1 cellular context compared by ENCODE assay signal in the genomic region with DNA sequence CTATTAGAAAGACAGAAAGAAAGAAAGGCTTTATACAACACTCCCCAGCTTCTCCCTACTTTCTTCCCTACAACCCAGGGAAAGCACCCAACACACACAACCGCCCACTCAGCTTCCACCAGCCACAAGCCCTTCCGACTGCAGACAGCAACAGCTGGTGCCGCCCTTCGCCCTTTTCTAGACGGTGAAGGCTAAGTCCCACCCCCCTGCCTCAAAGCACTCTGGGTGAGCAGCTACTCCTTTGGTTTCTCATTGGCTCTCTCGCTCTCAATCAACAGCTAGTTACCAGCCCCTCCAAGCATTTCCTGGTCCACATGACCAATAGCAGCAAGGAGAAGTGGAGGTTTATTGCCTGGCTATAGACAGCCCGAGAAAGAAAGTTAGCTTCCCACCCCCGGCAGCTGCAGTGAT.
TF ChIP-seq lines count a peak whose summit lies in the region.

No MANE protein-coding gene starts in this region.

TF ChIP-seq in K562, 482 proteins besides CTCF, POLR2A, EP300 and RAD21 (continued from another document and continues in another):
- no peak for TF ChIP-seq ZBTB5 (IDR thresholded peaks at IDR 0.05)
- TF ChIP-seq KDM4B (IDR thresholded peaks at IDR 0.05; ENCODE audit: borderline replicate concordance in 2 of 2, low read depth in 1 of 2), result no peak
- no peak for TF ChIP-seq CREB1 (IDR thresholded peaks at IDR 0.05)
- no peak for TF ChIP-seq CREB1 (CRISPR knock-in tag; IDR thresholded peaks at IDR 0.05)
- peak in 1 of 2 experiments; percentile 77; a peak in 2 of 4 replicates for TF ChIP-seq SRF (CRISPR knock-in tag; IDR thresholded peaks at IDR 0.05)
- TF ChIP-seq E2F4 (CRISPR knock-in tag; IDR thresholded peaks at IDR 0.05; ENCODE audit: low read depth), result no peak
- TF ChIP-seq NELFE (IDR thresholded peaks at IDR 0.05; ENCODE audit: insufficient read depth, insufficient read length), result no peak
- no peak for TF ChIP-seq KDM1A (IDR thresholded peaks at IDR 0.05)
- TF ChIP-seq BRCA1 (IDR thresholded peaks at IDR 0.05), result no peak
- TF ChIP-seq BRCA1 (CRISPR knock-in tag; IDR thresholded peaks at IDR 0.05), result no peak
- TF ChIP-seq ETV5 (CRISPR knock-in tag; IDR thresholded peaks at IDR 0.05; ENCODE audit: low read depth), result no peak
- no peak for TF ChIP-seq ESRRB (CRISPR knock-in tag; IDR thresholded peaks at IDR 0.05; ENCODE audit: borderline replicate concordance)
- TF ChIP-seq, protein P1, sequence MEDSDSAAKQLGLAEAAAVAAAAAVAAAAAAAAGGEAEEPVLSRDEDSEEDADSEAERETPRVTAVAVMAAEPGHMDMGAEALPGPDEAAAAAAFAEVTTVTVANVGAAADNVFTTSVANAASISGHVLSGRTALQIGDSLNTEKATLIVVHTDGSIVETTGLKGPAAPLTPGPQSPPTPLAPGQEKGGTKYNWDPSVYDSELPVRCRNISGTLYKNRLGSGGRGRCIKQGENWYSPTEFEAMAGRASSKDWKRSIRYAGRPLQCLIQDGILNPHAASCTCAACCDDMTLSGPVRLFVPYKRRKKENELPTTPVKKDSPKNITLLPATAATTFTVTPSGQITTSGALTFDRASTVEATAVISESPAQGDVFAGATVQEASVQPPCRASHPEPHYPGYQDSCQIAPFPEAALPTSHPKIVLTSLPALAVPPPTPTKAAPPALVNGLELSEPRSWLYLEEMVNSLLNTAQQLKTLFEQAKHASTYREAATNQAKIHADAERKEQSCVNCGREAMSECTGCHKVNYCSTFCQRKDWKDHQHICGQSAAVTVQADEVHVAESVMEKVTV (CRISPR knock-in tag; IDR thresholded peaks at IDR 0.05), result no peak
- TF ChIP-seq FOXJ2 (tag; IDR thresholded peaks at IDR 0.05), result no peak
- TF ChIP-seq IRF2 (CRISPR knock-in tag; IDR thresholded peaks at IDR 0.05), result no peak
- no peak for TF ChIP-seq RBBP5 (IDR thresholded peaks at IDR 0.05; ENCODE audit: borderline replicate concordance, insufficient read depth, low read length, poor library complexity, severe bottlenecking)
- no peak for TF ChIP-seq ZNF551 (CRISPR knock-in tag; IDR thresholded peaks at IDR 0.05)
- TF ChIP-seq, protein P2, sequence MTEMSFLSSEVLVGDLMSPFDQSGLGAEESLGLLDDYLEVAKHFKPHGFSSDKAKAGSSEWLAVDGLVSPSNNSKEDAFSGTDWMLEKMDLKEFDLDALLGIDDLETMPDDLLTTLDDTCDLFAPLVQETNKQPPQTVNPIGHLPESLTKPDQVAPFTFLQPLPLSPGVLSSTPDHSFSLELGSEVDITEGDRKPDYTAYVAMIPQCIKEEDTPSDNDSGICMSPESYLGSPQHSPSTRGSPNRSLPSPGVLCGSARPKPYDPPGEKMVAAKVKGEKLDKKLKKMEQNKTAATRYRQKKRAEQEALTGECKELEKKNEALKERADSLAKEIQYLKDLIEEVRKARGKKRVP (CRISPR knock-in tag; IDR thresholded peaks at IDR 0.05), result no peak
- TF ChIP-seq RERE (CRISPR knock-in tag; IDR thresholded peaks at IDR 0.05; ENCODE audit: borderline replicate concordance), result no peak
- TF ChIP-seq, protein P3, sequence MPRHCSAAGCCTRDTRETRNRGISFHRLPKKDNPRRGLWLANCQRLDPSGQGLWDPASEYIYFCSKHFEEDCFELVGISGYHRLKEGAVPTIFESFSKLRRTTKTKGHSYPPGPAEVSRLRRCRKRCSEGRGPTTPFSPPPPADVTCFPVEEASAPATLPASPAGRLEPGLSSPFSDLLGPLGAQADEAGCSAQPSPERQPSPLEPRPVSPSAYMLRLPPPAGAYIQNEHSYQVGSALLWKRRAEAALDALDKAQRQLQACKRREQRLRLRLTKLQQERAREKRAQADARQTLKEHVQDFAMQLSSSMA (CRISPR knock-in tag; IDR thresholded peaks at IDR 0.05), result no peak
- no peak for TF ChIP-seq RBM34 (IDR thresholded peaks at IDR 0.05; ENCODE audit: borderline replicate concordance, insufficient read depth, low read length)
- TF ChIP-seq, protein P4, sequence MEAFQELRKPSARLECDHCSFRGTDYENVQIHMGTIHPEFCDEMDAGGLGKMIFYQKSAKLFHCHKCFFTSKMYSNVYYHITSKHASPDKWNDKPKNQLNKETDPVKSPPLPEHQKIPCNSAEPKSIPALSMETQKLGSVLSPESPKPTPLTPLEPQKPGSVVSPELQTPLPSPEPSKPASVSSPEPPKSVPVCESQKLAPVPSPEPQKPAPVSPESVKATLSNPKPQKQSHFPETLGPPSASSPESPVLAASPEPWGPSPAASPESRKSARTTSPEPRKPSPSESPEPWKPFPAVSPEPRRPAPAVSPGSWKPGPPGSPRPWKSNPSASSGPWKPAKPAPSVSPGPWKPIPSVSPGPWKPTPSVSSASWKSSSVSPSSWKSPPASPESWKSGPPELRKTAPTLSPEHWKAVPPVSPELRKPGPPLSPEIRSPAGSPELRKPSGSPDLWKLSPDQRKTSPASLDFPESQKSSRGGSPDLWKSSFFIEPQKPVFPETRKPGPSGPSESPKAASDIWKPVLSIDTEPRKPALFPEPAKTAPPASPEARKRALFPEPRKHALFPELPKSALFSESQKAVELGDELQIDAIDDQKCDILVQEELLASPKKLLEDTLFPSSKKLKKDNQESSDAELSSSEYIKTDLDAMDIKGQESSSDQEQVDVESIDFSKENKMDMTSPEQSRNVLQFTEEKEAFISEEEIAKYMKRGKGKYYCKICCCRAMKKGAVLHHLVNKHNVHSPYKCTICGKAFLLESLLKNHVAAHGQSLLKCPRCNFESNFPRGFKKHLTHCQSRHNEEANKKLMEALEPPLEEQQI (IDR thresholded peaks at IDR 0.05), result no peak
- no peak for TF ChIP-seq SIX5 (IDR thresholded peaks at IDR 0.05; ENCODE audit: borderline replicate concordance in 1 of 2, insufficient read depth in 1 of 2, low read depth in 1 of 2, low read length in 2 of 2)
- TF ChIP-seq PHF21A (IDR thresholded peaks at IDR 0.05; ENCODE audit: borderline replicate concordance, low read depth), result peak; percentile 99
- no peak for TF ChIP-seq ZNF133 (CRISPR knock-in tag; IDR thresholded peaks at IDR 0.05)
- no peak for TF ChIP-seq ZNF57 (CRISPR knock-in tag; IDR thresholded peaks at IDR 0.05)
- no peak for TF ChIP-seq HNRNPK (IDR thresholded peaks at IDR 0.05; ENCODE audit: low read depth, low read length, poor library complexity, severe bottlenecking)
- TF ChIP-seq PHB (CRISPR knock-in tag; IDR thresholded peaks at IDR 0.05), result no peak
- no peak for TF ChIP-seq ZNF444 (CRISPR knock-in tag; IDR thresholded peaks at IDR 0.05)
- TF ChIP-seq, protein P5, sequence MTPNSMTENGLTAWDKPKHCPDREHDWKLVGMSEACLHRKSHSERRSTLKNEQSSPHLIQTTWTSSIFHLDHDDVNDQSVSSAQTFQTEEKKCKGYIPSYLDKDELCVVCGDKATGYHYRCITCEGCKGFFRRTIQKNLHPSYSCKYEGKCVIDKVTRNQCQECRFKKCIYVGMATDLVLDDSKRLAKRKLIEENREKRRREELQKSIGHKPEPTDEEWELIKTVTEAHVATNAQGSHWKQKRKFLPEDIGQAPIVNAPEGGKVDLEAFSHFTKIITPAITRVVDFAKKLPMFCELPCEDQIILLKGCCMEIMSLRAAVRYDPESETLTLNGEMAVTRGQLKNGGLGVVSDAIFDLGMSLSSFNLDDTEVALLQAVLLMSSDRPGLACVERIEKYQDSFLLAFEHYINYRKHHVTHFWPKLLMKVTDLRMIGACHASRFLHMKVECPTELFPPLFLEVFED (CRISPR knock-in tag; conservative IDR thresholded peaks at IDR 0.05), result peak; percentile 89; the same call in 1 of the 2 replicates
- no peak for TF ChIP-seq GTF2B (IDR thresholded peaks at IDR 0.05; ENCODE audit: extremely low read depth, insufficient read length)
- no peak for TF ChIP-seq SNRNP70 (optimal IDR thresholded peaks at IDR 0.05; ENCODE audit: low read depth, low read length)
- TF ChIP-seq, protein P6, sequence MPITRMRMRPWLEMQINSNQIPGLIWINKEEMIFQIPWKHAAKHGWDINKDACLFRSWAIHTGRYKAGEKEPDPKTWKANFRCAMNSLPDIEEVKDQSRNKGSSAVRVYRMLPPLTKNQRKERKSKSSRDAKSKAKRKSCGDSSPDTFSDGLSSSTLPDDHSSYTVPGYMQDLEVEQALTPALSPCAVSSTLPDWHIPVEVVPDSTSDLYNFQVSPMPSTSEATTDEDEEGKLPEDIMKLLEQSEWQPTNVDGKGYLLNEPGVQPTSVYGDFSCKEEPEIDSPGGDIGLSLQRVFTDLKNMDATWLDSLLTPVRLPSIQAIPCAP (CRISPR knock-in tag; IDR thresholded peaks at IDR 0.05; ENCODE audit: borderline replicate concordance), result no peak
- TF ChIP-seq ZBTB7A (IDR thresholded peaks at IDR 0.05; ENCODE audit: borderline replicate concordance, control insufficient read depth, low read depth, low read length), result no peak
- no peak for TF ChIP-seq NR3C1 (CRISPR knock-in tag; IDR thresholded peaks at IDR 0.05)
- no peak for TF ChIP-seq TCF15 (CRISPR knock-in tag; IDR thresholded peaks at IDR 0.05)
- TF ChIP-seq E2F1 (CRISPR knock-in tag; IDR thresholded peaks at IDR 0.05), result no peak
- TF ChIP-seq PCBP1 (IDR thresholded peaks at IDR 0.05; ENCODE audit: low read depth, low read length, poor library complexity, severe bottlenecking), result no peak
- TF ChIP-seq HNRNPL (IDR thresholded peaks at IDR 0.05; ENCODE audit: low read depth, low read length), result no peak
- no peak for TF ChIP-seq SRSF1 (IDR thresholded peaks at IDR 0.05; ENCODE audit: low read depth, low read length)
- TF ChIP-seq TBL1XR1 (IDR thresholded peaks at IDR 0.05; ENCODE audit: low read length in 2 of 2), result no peak
